In genomic region chr6:117074672-117075071, GRCh38 we compare ENCODE assay signal across 16 cellular contexts.
"Had no signal": no experiment of that assay in that cellular context is flagged by ENCODE, and none has a peak within 500 bp of the region (broad histone marks: within the 10 kb centered on the region; RNA-seq: fewer than 3 reads in every experiment).

No MANE protein-coding gene starts in this region.

- H3K4me3 ChIP-seq: K562, SJCRH30, SK-N-MC had no signal

- ATAC-seq: K562 had no signal

- DNase-seq: Kasumi-1, MM.1S, NCI-H1092 treated with DMSO at 0.1 percent for 48 hours, NCI-H1436, NCI-H1694, NCI-H187 treated with DMSO at 0.1 percent for 48 hours, NCI-H2171 treated with DMSO at 0.1 percent for 48 hours, NCI-H69, NCI-H774, RPMI8226, SHP77 treated with DMSO at 0.1 percent for 48 hours, SJCRH30 had no signal

- H3K36me3 ChIP-seq: SJCRH30 had no signal

- H3K9me3 ChIP-seq: SJCRH30 had no signal

- H3K27me3 ChIP-seq: SJCRH30 had no signal

- H3K27ac ChIP-seq: HL-60, KMS-11, SJCRH30, SK-N-MC had no signal
